ENCODE assay signal across 2 cellular contexts in the genomic region with DNA sequence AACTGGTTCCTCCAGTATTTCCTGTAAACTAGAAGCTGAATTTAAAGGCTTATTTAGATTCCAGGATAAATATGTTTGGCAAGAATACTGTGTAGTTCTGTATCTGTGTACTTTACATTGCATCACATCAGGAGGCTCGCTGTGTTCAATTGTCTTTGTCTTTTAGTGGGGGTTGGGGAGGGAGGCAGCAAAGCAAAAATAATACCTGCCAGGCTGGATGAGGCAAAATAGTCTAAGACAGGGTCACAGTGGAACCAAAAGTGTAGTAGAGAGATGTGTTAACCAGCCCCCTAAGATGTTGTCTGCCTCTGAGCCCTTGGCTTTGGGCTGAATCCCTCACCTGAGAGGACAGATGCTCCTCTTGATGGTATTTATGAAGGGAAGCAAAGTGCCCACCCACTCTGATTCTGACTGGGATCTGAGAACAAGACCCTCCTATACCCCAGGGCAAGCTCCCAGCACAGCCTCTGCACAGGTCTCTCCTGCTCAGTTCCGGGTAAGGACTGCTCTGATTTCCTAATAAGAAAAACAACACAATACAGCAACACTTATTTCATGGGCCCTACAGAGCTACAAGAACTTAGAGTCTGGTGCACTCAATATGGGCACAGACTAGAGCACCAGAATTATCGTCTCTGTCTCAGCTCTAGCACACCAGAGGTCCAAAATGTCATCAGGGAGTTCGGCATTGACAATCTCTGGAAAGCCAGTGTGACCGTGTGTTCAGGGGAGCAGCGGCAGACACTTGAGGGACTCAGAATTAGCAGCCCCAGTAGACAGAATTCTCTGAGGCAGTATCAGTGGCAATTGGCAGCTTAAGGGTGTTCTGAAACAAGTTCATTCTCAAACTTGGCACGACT.
TF ChIP-seq lines count a peak whose summit lies in the region.

No MANE protein-coding gene starts in this region.

TF ChIP-seq in WTC11, 78 proteins besides CTCF, POLR2A, EP300 and RAD21:
- TF ChIP-seq, protein P1, sequence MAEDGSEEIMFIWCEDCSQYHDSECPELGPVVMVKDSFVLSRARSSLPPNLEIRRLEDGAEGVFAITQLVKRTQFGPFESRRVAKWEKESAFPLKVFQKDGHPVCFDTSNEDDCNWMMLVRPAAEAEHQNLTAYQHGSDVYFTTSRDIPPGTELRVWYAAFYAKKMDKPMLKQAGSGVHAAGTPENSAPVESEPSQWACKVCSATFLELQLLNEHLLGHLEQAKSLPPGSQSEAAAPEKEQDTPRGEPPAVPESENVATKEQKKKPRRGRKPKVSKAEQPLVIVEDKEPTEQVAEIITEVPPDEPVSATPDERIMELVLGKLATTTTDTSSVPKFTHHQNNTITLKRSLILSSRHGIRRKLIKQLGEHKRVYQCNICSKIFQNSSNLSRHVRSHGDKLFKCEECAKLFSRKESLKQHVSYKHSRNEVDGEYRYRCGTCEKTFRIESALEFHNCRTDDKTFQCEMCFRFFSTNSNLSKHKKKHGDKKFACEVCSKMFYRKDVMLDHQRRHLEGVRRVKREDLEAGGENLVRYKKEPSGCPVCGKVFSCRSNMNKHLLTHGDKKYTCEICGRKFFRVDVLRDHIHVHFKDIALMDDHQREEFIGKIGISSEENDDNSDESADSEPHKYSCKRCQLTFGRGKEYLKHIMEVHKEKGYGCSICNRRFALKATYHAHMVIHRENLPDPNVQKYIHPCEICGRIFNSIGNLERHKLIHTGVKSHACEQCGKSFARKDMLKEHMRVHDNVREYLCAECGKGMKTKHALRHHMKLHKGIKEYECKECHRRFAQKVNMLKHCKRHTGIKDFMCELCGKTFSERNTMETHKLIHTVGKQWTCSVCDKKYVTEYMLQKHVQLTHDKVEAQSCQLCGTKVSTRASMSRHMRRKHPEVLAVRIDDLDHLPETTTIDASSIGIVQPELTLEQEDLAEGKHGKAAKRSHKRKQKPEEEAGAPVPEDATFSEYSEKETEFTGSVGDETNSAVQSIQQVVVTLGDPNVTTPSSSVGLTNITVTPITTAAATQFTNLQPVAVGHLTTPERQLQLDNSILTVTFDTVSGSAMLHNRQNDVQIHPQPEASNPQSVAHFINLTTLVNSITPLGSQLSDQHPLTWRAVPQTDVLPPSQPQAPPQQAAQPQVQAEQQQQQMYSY (CRISPR knock-in tag; IDR thresholded peaks at IDR 0.05) = no peak
- TF ChIP-seq GABPB1 (CRISPR knock-in tag; IDR thresholded peaks at IDR 0.05) (peak; percentile 92), NFYB (CRISPR knock-in tag; conservative IDR thresholded peaks at IDR 0.05; ENCODE audit: low read depth) (no peak)
- TF ChIP-seq, protein P2, sequence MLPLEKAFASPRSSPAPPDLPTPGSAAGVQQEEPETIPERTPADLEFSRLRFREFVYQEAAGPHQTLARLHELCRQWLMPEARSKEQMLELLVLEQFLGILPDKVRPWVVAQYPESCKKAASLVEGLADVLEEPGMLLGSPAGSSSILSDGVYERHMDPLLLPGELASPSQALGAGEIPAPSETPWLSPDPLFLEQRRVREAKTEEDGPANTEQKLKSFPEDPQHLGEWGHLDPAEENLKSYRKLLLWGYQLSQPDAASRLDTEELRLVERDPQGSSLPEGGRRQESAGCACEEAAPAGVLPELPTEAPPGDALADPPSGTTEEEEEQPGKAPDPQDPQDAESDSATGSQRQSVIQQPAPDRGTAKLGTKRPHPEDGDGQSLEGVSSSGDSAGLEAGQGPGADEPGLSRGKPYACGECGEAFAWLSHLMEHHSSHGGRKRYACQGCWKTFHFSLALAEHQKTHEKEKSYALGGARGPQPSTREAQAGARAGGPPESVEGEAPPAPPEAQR (CRISPR knock-in tag; IDR thresholded peaks at IDR 0.05) = no peak

TF ChIP-seq in HepG2, 621 proteins besides CTCF, POLR2A, EP300 and RAD21 (continued from another document and continues in another):
- TF ChIP-seq, protein P3, sequence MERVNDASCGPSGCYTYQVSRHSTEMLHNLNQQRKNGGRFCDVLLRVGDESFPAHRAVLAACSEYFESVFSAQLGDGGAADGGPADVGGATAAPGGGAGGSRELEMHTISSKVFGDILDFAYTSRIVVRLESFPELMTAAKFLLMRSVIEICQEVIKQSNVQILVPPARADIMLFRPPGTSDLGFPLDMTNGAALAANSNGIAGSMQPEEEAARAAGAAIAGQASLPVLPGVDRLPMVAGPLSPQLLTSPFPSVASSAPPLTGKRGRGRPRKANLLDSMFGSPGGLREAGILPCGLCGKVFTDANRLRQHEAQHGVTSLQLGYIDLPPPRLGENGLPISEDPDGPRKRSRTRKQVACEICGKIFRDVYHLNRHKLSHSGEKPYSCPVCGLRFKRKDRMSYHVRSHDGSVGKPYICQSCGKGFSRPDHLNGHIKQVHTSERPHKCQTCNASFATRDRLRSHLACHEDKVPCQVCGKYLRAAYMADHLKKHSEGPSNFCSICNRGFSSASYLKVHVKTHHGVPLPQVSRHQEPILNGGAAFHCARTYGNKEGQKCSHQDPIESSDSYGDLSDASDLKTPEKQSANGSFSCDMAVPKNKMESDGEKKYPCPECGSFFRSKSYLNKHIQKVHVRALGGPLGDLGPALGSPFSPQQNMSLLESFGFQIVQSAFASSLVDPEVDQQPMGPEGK (CRISPR knock-in tag; IDR thresholded peaks at IDR 0.05) = peak; percentile 88
- TF ChIP-seq FOXA3 (CRISPR knock-in tag; IDR thresholded peaks at IDR 0.05) (peak; percentile 80), HDAC2 (CRISPR knock-in tag; IDR thresholded peaks at IDR 0.05) (peak; percentile 55; the same call in 1 of the 2 replicates), ZC3H13 (CRISPR knock-in tag; IDR thresholded peaks at IDR 0.05) (no peak), FOXP1 (IDR thresholded peaks at IDR 0.05) (no peak), FOXP1 (CRISPR knock-in tag; IDR thresholded peaks at IDR 0.05) (peak; percentile 95), BHLHE40 (IDR thresholded peaks at IDR 0.05; ENCODE audit: low read length) (0 out of 2 replicates have a peak, but pooled peaks have one; percentile 18), SOX6 (IDR thresholded peaks at IDR 0.05) (no peak), SOX6 (CRISPR knock-in tag; IDR thresholded peaks at IDR 0.05) (peak; percentile 98), ZFX (CRISPR knock-in tag; IDR thresholded peaks at IDR 0.05; ENCODE audit: low read depth) (0 out of 2 replicates have a peak, but pooled peaks have one; percentile 1), ZNF12 (CRISPR knock-in tag; IDR thresholded peaks at IDR 0.05) (peak; percentile 58; the same call in 1 of the 2 replicates), ISL2 (CRISPR knock-in tag; IDR thresholded peaks at IDR 0.05) (peak; percentile 44; the same call in 1 of the 2 replicates), SOX13 (IDR thresholded peaks at IDR 0.05) (peak; percentile 90), SOX13 (CRISPR knock-in tag; conservative IDR thresholded peaks at IDR 0.05 in 1 of 2, IDR thresholded peaks at IDR 0.05 in 1 of 2) (peak in 1 of 2 experiments; percentile 99; a peak in 2 of 4 replicates), ZNF703 (CRISPR knock-in tag; IDR thresholded peaks at IDR 0.05; ENCODE audit: borderline replicate concordance) (no peak), ZNF674 (CRISPR knock-in tag; IDR thresholded peaks at IDR 0.05; ENCODE audit: low read depth) (no peak), ZNF720 (CRISPR knock-in tag; IDR thresholded peaks at IDR 0.05) (no peak), JUNB (CRISPR knock-in tag; IDR thresholded peaks at IDR 0.05; ENCODE audit: borderline replicate concordance) (0 out of 2 replicates have a peak, but pooled peaks have one; percentile 11), SIX1 (CRISPR knock-in tag; IDR thresholded peaks at IDR 0.05; ENCODE audit: borderline replicate concordance) (no peak), GATAD2A (CRISPR knock-in tag; IDR thresholded peaks at IDR 0.05) (peak; percentile 88), ZMYM4 (CRISPR knock-in tag; IDR thresholded peaks at IDR 0.05) (0 out of 2 replicates have a peak, but pooled peaks have one; percentile 11), HDAC1 (CRISPR knock-in tag; IDR thresholded peaks at IDR 0.05) (peak; percentile 37; the same call in 1 of the 2 replicates), BCL6 (CRISPR knock-in tag; IDR thresholded peaks at IDR 0.05) (peak; percentile 60), MED1 (CRISPR knock-in tag; IDR thresholded peaks at IDR 0.05) (peak; percentile 27; the same call in 1 of the 2 replicates), SAP130 (CRISPR knock-in tag; IDR thresholded peaks at IDR 0.05; ENCODE audit: low read depth) (peak; percentile 54), ZFAT (CRISPR knock-in tag; conservative IDR thresholded peaks at IDR 0.05) (0 out of 2 replicates have a peak, but pooled peaks have one; percentile 44)
- TF ChIP-seq, protein P4, sequence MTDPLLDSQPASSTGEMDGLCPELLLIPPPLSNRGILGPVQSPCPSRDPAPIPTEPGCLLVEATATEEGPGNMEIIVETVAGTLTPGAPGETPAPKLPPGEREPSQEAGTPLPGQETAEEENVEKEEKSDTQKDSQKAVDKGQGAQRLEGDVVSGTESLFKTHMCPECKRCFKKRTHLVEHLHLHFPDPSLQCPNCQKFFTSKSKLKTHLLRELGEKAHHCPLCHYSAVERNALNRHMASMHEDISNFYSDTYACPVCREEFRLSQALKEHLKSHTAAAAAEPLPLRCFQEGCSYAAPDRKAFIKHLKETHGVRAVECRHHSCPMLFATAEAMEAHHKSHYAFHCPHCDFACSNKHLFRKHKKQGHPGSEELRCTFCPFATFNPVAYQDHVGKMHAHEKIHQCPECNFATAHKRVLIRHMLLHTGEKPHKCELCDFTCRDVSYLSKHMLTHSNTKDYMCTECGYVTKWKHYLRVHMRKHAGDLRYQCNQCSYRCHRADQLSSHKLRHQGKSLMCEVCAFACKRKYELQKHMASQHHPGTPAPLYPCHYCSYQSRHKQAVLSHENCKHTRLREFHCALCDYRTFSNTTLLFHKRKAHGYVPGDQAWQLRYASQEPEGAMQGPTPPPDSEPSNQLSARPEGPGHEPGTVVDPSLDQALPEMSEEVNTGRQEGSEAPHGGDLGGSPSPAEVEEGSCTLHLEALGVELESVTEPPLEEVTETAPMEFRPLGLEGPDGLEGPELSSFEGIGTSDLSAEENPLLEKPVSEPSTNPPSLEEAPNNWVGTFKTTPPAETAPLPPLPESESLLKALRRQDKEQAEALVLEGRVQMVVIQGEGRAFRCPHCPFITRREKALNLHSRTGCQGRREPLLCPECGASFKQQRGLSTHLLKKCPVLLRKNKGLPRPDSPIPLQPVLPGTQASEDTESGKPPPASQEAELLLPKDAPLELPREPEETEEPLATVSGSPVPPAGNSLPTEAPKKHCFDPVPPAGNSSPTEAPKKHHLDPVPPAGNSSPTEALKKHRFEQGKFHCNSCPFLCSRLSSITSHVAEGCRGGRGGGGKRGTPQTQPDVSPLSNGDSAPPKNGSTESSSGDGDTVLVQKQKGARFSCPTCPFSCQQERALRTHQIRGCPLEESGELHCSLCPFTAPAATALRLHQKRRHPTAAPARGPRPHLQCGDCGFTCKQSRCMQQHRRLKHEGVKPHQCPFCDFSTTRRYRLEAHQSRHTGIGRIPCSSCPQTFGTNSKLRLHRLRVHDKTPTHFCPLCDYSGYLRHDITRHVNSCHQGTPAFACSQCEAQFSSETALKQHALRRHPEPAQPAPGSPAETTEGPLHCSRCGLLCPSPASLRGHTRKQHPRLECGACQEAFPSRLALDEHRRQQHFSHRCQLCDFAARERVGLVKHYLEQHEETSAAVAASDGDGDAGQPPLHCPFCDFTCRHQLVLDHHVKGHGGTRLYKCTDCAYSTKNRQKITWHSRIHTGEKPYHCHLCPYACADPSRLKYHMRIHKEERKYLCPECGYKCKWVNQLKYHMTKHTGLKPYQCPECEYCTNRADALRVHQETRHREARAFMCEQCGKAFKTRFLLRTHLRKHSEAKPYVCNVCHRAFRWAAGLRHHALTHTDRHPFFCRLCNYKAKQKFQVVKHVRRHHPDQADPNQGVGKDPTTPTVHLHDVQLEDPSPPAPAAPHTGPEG (CRISPR knock-in tag; IDR thresholded peaks at IDR 0.05) = no peak
- TF ChIP-seq, protein P5, sequence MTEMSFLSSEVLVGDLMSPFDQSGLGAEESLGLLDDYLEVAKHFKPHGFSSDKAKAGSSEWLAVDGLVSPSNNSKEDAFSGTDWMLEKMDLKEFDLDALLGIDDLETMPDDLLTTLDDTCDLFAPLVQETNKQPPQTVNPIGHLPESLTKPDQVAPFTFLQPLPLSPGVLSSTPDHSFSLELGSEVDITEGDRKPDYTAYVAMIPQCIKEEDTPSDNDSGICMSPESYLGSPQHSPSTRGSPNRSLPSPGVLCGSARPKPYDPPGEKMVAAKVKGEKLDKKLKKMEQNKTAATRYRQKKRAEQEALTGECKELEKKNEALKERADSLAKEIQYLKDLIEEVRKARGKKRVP (CRISPR knock-in tag; IDR thresholded peaks at IDR 0.05) = peak in 1 of 2 experiments; percentile 92; a peak in 2 of 4 replicates
- TF ChIP-seq, protein P6, sequence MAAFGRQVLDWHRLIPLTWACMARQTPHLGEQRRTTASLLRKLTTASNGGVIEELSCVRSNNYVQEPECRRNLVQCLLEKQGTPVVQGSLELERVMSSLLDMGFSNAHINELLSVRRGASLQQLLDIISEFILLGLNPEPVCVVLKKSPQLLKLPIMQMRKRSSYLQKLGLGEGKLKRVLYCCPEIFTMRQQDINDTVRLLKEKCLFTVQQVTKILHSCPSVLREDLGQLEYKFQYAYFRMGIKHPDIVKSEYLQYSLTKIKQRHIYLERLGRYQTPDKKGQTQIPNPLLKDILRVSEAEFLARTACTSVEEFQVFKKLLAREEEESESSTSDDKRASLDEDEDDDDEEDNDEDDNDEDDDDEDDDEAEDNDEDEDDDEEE (CRISPR knock-in tag; IDR thresholded peaks at IDR 0.05) = no peak
- TF ChIP-seq, protein P7, sequence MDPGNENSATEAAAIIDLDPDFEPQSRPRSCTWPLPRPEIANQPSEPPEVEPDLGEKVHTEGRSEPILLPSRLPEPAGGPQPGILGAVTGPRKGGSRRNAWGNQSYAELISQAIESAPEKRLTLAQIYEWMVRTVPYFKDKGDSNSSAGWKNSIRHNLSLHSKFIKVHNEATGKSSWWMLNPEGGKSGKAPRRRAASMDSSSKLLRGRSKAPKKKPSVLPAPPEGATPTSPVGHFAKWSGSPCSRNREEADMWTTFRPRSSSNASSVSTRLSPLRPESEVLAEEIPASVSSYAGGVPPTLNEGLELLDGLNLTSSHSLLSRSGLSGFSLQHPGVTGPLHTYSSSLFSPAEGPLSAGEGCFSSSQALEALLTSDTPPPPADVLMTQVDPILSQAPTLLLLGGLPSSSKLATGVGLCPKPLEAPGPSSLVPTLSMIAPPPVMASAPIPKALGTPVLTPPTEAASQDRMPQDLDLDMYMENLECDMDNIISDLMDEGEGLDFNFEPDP (CRISPR knock-in tag; conservative IDR thresholded peaks at IDR 0.05) = 0 out of 2 replicates have a peak, but pooled peaks have one; percentile 40
- TF ChIP-seq, protein P8, sequence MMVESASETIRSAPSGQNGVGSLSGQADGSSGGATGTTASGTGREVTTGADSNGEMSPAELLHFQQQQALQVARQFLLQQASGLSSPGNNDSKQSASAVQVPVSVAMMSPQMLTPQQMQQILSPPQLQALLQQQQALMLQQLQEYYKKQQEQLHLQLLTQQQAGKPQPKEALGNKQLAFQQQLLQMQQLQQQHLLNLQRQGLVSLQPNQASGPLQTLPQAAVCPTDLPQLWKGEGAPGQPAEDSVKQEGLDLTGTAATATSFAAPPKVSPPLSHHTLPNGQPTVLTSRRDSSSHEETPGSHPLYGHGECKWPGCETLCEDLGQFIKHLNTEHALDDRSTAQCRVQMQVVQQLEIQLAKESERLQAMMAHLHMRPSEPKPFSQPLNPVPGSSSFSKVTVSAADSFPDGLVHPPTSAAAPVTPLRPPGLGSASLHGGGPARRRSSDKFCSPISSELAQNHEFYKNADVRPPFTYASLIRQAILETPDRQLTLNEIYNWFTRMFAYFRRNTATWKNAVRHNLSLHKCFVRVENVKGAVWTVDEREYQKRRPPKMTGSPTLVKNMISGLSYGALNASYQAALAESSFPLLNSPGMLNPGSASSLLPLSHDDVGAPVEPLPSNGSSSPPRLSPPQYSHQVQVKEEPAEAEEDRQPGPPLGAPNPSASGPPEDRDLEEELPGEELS (CRISPR knock-in tag; IDR thresholded peaks at IDR 0.05) = peak; percentile 95
